ENCODE assay signal across 5 cellular contexts in the genomic region with DNA sequence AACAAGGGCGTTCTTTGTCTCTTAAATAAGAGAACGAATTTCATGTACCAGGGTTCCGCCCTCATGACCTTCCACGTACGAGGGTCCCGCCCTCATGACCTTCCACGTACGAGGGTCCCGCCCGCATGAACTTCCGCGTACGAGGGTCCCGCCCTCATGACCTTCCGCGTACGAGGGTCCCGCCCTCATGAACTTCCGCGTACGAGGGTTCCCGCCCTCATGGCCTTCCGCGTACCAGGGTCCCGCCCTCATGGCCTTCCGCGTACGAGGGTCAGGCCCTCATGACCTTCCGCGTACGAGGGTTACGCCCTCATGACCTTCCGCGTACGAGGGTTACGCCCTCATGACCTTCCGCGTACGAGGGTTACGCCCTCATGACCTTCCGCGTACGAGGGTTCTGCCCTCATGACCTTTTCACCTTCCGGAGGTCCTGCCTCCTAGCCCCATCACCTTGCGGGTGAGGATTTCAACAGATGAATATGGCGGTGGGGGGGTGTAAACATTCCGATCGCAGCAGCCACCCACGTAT.
"Had no signal": no experiment of that assay in that cellular context is flagged by ENCODE, and none has a peak within 500 bp of the region (broad histone marks: within the 10 kb centered on the region; RNA-seq: fewer than 3 reads in every experiment).

No MANE protein-coding gene starts in this region.

- H3K27ac ChIP-seq: HL-60 had no signal

- FAIRE-seq: HepG2 had no signal

- ATAC-seq: HepG2 had no signal

- DNase-seq: IMR-90, KBM-7, KG1 had no signal
